Comparison of ENCODE assay signal across 16 cellular contexts in the genomic region with DNA sequence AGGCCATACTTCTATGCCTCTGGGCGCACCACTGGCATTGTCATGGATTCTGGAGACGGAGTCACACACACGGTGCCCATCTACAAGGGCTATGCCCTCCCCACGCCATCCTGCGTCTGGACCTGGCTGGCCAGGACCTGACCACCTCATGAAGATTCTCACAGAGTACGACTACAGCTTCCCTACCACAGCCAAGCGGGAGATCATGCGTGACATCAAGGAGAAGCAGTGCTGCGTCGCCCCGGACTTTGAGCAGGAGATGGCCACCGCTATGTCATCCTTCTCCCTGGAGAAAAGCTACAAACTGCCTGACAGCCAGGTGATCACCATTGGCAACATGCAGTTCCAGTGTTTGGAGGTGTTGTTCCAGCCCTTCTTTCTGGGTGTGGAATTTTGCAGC. TPM values are rescaled to one million over a fixed set of nuclear protein-coding genes. Genes with fewer than 3 reads are reported as not detected.
A peak's percentile ranks its signal among the peaks of the same experiment; 100 is the strongest.
DNase-seq lines count a peak whose midpoint lies in the region; ATAC-seq and TF ChIP-seq lines count a peak whose summit lies in the region.
"Had no signal": no experiment of that assay in that cellular context is flagged by ENCODE, and none has a peak within 500 bp of the region (broad histone marks: within the 10 kb centered on the region; RNA-seq: fewer than 3 reads in every experiment).

No MANE protein-coding gene starts in this region.

- CTCF ChIA-PET in IMR-90 (lab: Yijun Ruan, JAX) = no interaction called here
- CTCF ChIA-PET in activated naive CD4-positive, alpha-beta T cell treated with anti-CD3 and anti-CD28 coated beads, Interleukin-2, amount 10 ng/mL, durations not matched to agents 7 days and 5 days (lab: Charles Lee) = no interaction called here

- peak overlapping the region; percentile 19 for H3K27ac Mint-ChIP-seq in activated T-helper 1 cell treated with anti-CD3 and anti-CD28 coated beads, Interleukin-12 subunit alpha, Interleukin-12 subunit beta, Interleukin-2, Interleukin-4 antibody, amounts not matched to agents 30 ng/mL and 10 ng/mL and 1 ng/mL, durations not matched to agents 14 hours and 24 hours and 36 hours
- peak overlapping the region; percentile 89 for H3K27ac Mint-ChIP-seq in neural crest cell (ENCODE audit: unreplicated experiment)
- no peak overlapping the region for H3K27ac Mint-ChIP-seq in activated naive CD4-positive, alpha-beta T cell treated with anti-CD3 and anti-CD28 coated beads, Interleukin-2, amount 10 ng/mL, durations not matched to agents 7 days and 5 days
- H3K27ac Mint-ChIP-seq: B cell; CD8-positive, alpha-beta T cell had no signal

- peaks cover 3 to 16% of the 10 kb centered on the region in 2 experiments; a peak in 3 of 4 replicates for H3K79me1 ChIP-seq in IMR-90 (ENCODE audit: low read depth in 1 of 2, low read length in 2 of 2)

- no peaks in the 10 kb centered on the region for H3K9me3 ChIP-seq in IMR-90 (ENCODE audit: control insufficient read depth, insufficient read depth, low read length)

- no peaks in the 10 kb centered on the region for H3K4me1 Mint-ChIP-seq in activated T-helper 1 cell treated with anti-CD3 and anti-CD28 coated beads, Interleukin-12 subunit alpha, Interleukin-12 subunit beta, Interleukin-2, Interleukin-4 antibody, amounts not matched to agents 30 ng/mL and 10 ng/mL and 1 ng/mL, durations not matched to agents 14 hours and 24 hours and 36 hours (ENCODE audit: low read depth)
- no peaks in the 10 kb centered on the region for H3K4me1 Mint-ChIP-seq in neural crest cell
- no peaks in the 10 kb centered on the region for H3K4me1 Mint-ChIP-seq in activated naive CD4-positive, alpha-beta T cell treated with anti-CD3 and anti-CD28 coated beads, Interleukin-2, amount 10 ng/mL, durations not matched to agents 7 days and 5 days
- H3K4me1 Mint-ChIP-seq: H9 had no signal

- TF ChIP-seq CTCF in IMR-90 (conservative IDR thresholded peaks at IDR 0.05; ENCODE audit: low read depth, low read length) (no peak), neural crest cell (conservative IDR thresholded peaks at IDR 0.05) (no peak)

- H3K9me3 Mint-ChIP-seq in activated T-helper 1 cell treated with anti-CD3 and anti-CD28 coated beads, Interleukin-12 subunit alpha, Interleukin-12 subunit beta, Interleukin-2, Interleukin-4 antibody, amounts not matched to agents 30 ng/mL and 10 ng/mL and 1 ng/mL, durations not matched to agents 14 hours and 24 hours and 36 hours = no peaks in the 10 kb centered on the region
- no peaks in the 10 kb centered on the region for H3K9me3 Mint-ChIP-seq in neural crest cell
- no peaks in the 10 kb centered on the region for H3K9me3 Mint-ChIP-seq in activated naive CD4-positive, alpha-beta T cell treated with anti-CD3 and anti-CD28 coated beads, Interleukin-2, amount 10 ng/mL, durations not matched to agents 7 days and 5 days
- H3K9me3 Mint-ChIP-seq: H9 had no signal

- no peak overlapping the region for H3K14ac ChIP-seq in IMR-90 (replicated peaks; ENCODE audit: low read depth, low read length)

- no peaks in the 10 kb centered on the region for H3K27me3 Mint-ChIP-seq in activated T-helper 1 cell treated with anti-CD3 and anti-CD28 coated beads, Interleukin-12 subunit alpha, Interleukin-12 subunit beta, Interleukin-2, Interleukin-4 antibody, amounts not matched to agents 30 ng/mL and 10 ng/mL and 1 ng/mL, durations not matched to agents 14 hours and 24 hours and 36 hours (ENCODE audit: insufficient read depth)
- H3K27me3 Mint-ChIP-seq in neural crest cell (ENCODE audit: low read depth) = no peaks in the 10 kb centered on the region
- no peaks in the 10 kb centered on the region for H3K27me3 Mint-ChIP-seq in activated naive CD4-positive, alpha-beta T cell treated with anti-CD3 and anti-CD28 coated beads, Interleukin-2, amount 10 ng/mL, durations not matched to agents 7 days and 5 days
- H3K27me3 Mint-ChIP-seq: B cell had no signal

- peak overlapping the region; percentile 61 for H2AK9ac ChIP-seq in IMR-90 (replicated peaks; ENCODE audit: low read depth, low read length, poor library complexity)

- POLR2A ChIA-PET in IMR-90 (lab: Charles Lee; ENCODE audit: unreplicated experiment) = no interaction called here

- no peak overlapping the region for H3K4me3 Mint-ChIP-seq in activated T-helper 1 cell treated with anti-CD3 and anti-CD28 coated beads, Interleukin-12 subunit alpha, Interleukin-12 subunit beta, Interleukin-2, Interleukin-4 antibody, amounts not matched to agents 30 ng/mL and 10 ng/mL and 1 ng/mL, durations not matched to agents 14 hours and 24 hours and 36 hours
- no peak overlapping the region for H3K4me3 Mint-ChIP-seq in neural crest cell
- H3K4me3 Mint-ChIP-seq in activated naive CD4-positive, alpha-beta T cell treated with anti-CD3 and anti-CD28 coated beads, Interleukin-2, amount 10 ng/mL, durations not matched to agents 7 days and 5 days = no peak overlapping the region
- H3K4me3 Mint-ChIP-seq: B cell; CD8-positive, alpha-beta T cell; H9 had no signal

- BruUV-seq in IMR-90 (replicated peaks; lab: Mats Ljungman, UMichigan) = no TSS peak

- no peak overlapping the region for H3K18ac ChIP-seq in IMR-90 (ENCODE audit: low read depth, low read length)

- dilution Hi-C loops in IMR-90 (cut with HindIII; ENCODE audit: low sequenced_read_pairs, unreplicated experiment) = no loop called here

- H2AK5ac ChIP-seq in IMR-90 (ENCODE audit: low read depth, low read length) = no peak overlapping the region

- no peak overlapping the region for H3K9ac ChIP-seq in IMR-90 (ENCODE audit: low read depth, low read length)
- H3K9ac ChIP-seq: BLaER1 treated with 17β-estradiol and CSF1 and Interleukin-3, amounts not matched to agents 10 nM and 100 nM had no signal

- H2BK15ac ChIP-seq in IMR-90 (ENCODE audit: low read depth, low read length) = no peak overlapping the region

- no peak overlapping the region for H2BK120ac ChIP-seq in IMR-90 (ENCODE audit: low read depth, low read length)

- intact Hi-C loops in Right ventricle myocardium inferior (cut with DNase I) = no loop called here
- intact Hi-C loops in Right ventricle myocardium superior (cut with DNase I) = no loop called here
- intact Hi-C loops in IMR-90 (cut with micrococcal nuclease) = no loop called here
- intact Hi-C loops in activated T-helper 1 cell treated with anti-CD3 and anti-CD28 coated beads, Interleukin-12 subunit alpha, Interleukin-12 subunit beta, Interleukin-2, Interleukin-4 antibody, amounts not matched to agents 30 ng/mL and 10 ng/mL and 1 ng/mL, durations not matched to agents 14 hours and 24 hours and 36 hours (cut with micrococcal nuclease) = no loop called here

- no peaks in the 10 kb centered on the region for H3K27me3 ChIP-seq in IMR-90 (ENCODE audit: control insufficient read depth, insufficient read depth, low read length)
- H3K27me3 ChIP-seq: BLaER1 treated with 17β-estradiol and CSF1 and Interleukin-3, amounts not matched to agents 10 nM and 100 nM had no signal

- H2BK20ac ChIP-seq in IMR-90 (ENCODE audit: low read depth, low read length) = no peak overlapping the region

- H2BK5ac ChIP-seq in IMR-90 (ENCODE audit: low read depth, low read length, poor library complexity, severe bottlenecking) = no peak overlapping the region

- H3K4ac ChIP-seq in IMR-90 (ENCODE audit: low read depth, low read length) = no peak overlapping the region

- peak overlapping the region; percentile 33 for H2AFZ ChIP-seq in IMR-90 (replicated peaks; ENCODE audit: low read length, poor library complexity)

- H3K4me3 ChIP-seq in IMR-90 (ENCODE audit: insufficient read depth, low read depth, low read length) = no peak overlapping the region
- H3K4me3 ChIP-seq: BLaER1 treated with 17β-estradiol and CSF1 and Interleukin-3, amounts not matched to agents 10 nM and 100 nM had no signal

- ATAC-seq in Right ventricle myocardium inferior (no peak), Right ventricle myocardium superior (ENCODE audit: poor library complexity) (no peak), IMR-90 (ENCODE audit: low read depth) (no peak), HG03457 (IDR thresholded peaks at IDR 0.05; ENCODE audit: unreplicated experiment) (no peak)
- ATAC-seq: CD8-positive, alpha-beta T cell had no signal

- peak; percentile 69 for DNase-seq in Right ventricle myocardium inferior (ENCODE audit: missing footprints)
- DNase-seq in Right ventricle myocardium superior = no peak
- no peak for DNase-seq in IMR-90
- no peak for DNase-seq in activated T-helper 1 cell treated with anti-CD3 and anti-CD28 coated beads, Interleukin-12 subunit alpha, Interleukin-12 subunit beta, Interleukin-2, Interleukin-4 antibody, amounts not matched to agents 30 ng/mL and 10 ng/mL and 1 ng/mL, durations not matched to agents 14 hours and 24 hours and 36 hours (ENCODE audit: low spot score)
- no peak for DNase-seq in neural crest cell (ENCODE audit: low read depth, low spot score)
- no peak for DNase-seq in activated naive CD4-positive, alpha-beta T cell treated with anti-CD3 and anti-CD28 coated beads, Interleukin-2, amount 10 ng/mL, durations not matched to agents 7 days and 5 days
- DNase-seq: Calu3; CD8-positive, alpha-beta T cell; DMS79 treated with DMSO at 0.1 percent for 48 hours; GF-D8; H9 had no signal

- in situ Hi-C loops in IMR-90 (cut with MboI; ENCODE audit: low sequenced_read_pairs) = no loop called here

- H4K8ac ChIP-seq in IMR-90 (ENCODE audit: low read depth in 2 of 2, low read length in 2 of 2) = no peak overlapping the region

- peaks cover 36% of the 10 kb centered on the region for H3K36me3 Mint-ChIP-seq in activated T-helper 1 cell treated with anti-CD3 and anti-CD28 coated beads, Interleukin-12 subunit alpha, Interleukin-12 subunit beta, Interleukin-2, Interleukin-4 antibody, amounts not matched to agents 30 ng/mL and 10 ng/mL and 1 ng/mL, durations not matched to agents 14 hours and 24 hours and 36 hours (ENCODE audit: low read depth)
- peaks cover 15% of the 10 kb centered on the region for H3K36me3 Mint-ChIP-seq in neural crest cell (ENCODE audit: low read depth)
- H3K36me3 Mint-ChIP-seq in activated naive CD4-positive, alpha-beta T cell treated with anti-CD3 and anti-CD28 coated beads, Interleukin-2, amount 10 ng/mL, durations not matched to agents 7 days and 5 days = peaks cover 32% of the 10 kb centered on the region

- H3K27ac ChIP-seq in IMR-90 (ENCODE audit: insufficient read depth, low read length) = no peak overlapping the region
- H3K27ac ChIP-seq: BLaER1 treated with 17β-estradiol and CSF1 and Interleukin-3, amounts not matched to agents 10 nM and 100 nM had no signal

- peaks cover 16% of the 10 kb centered on the region for H3K9me1 ChIP-seq in IMR-90 (ENCODE audit: insufficient read depth, low read length)

- 86% methylated on average over 3 of the region's 12 CpGs; no CpG with 5 or more reads in 1 of the 2 experiments for WGBS in IMR-90 (ENCODE audit: extremely low coverage in 2 of 2, insufficient read length in 1 of 2), 2 experiments

- no peak overlapping the region for H3K4me2 ChIP-seq in IMR-90 (ENCODE audit: low read depth, low read length)

- no peaks in the 10 kb centered on the region for H3K4me1 ChIP-seq in IMR-90 (ENCODE audit: control insufficient read depth, insufficient read depth, low read length)

- no peak for TF ChIP-seq RAD21 in IMR-90 (IDR thresholded peaks at IDR 0.05; ENCODE audit: low read length)

- peaks cover 49% of the 10 kb centered on the region for H3K36me3 ChIP-seq in IMR-90 (ENCODE audit: control insufficient read depth, insufficient read depth, low read length)

- no peak overlapping the region for H3K56ac ChIP-seq in IMR-90 (ENCODE audit: extremely low read depth, insufficient read depth, low read length)

- H3K23ac ChIP-seq in IMR-90 (ENCODE audit: low read depth, low read length) = no peak overlapping the region

- H4K20me1 ChIP-seq in IMR-90 (ENCODE audit: insufficient read depth, low read length) = peaks cover 8% of the 10 kb centered on the region; the same call in 1 of the 2 replicates

- no peak overlapping the region for H4K5ac ChIP-seq in IMR-90 (ENCODE audit: low read depth, low read length)

- TF ChIP-seq POLR2A in IMR-90 (IDR thresholded peaks at IDR 0.05; ENCODE audit: low read depth, low read length) = no peak

- H4K91ac ChIP-seq in IMR-90 (ENCODE audit: insufficient read depth, low read depth, low read length) = no peak overlapping the region

RNA-seq across cellular contexts. Expression of a gene that starts 23.8 kb away (rescaled TPM):
- total RNA-seq in Right ventricle myocardium inferior (2.9 TPM), Right ventricle myocardium superior (5.2 TPM), IMR-90 (2012; rRNA removed) (not detected in 2 replicates), neural crest cell (2.7 and 3.3 TPM in 2 replicates)
- 0.03 TPM in 1 of 2 replicates, not detected in the other for polyA plus RNA-seq in IMR-90 (2012; rRNA removed)
- not detected in 2 replicates for polyA plus RNA-seq in IMR-90 (2012; cell fraction: cytosol; rRNA removed)
- 0.32 and 0.50 TPM in 2 replicates for polyA plus RNA-seq in IMR-90 (2012; cell fraction: nucleus; rRNA removed; ENCODE audit: low replicate concordance)
- 0.36 and 0.61 TPM in 2 replicates for total RNA-seq in activated T-helper 1 cell treated with anti-CD3 and anti-CD28 coated beads, Interleukin-12 subunit alpha, Interleukin-12 subunit beta, Interleukin-2, Interleukin-4 antibody, amounts not matched to agents 30 ng/mL and 10 ng/mL and 1 ng/mL, durations not matched to agents 14 hours and 24 hours and 36 hours
- total RNA-seq: CD8-positive, alpha-beta T cell had no signal

RNA-seq across cellular contexts. Expression of a gene that starts 42.3 kb away (rescaled TPM):
- total RNA-seq in Right ventricle myocardium inferior (0.14 TPM), Right ventricle myocardium superior (0.35 TPM), IMR-90 (2012; rRNA removed) (not detected in 2 replicates), neural crest cell (0.18 and 0.23 TPM in 2 replicates)
- not detected in 2 replicates for polyA plus RNA-seq in IMR-90 (2012; rRNA removed)
- polyA plus RNA-seq in IMR-90 (2012; cell fraction: cytosol; rRNA removed) = not detected in 2 replicates
- not detected in 2 replicates for polyA plus RNA-seq in IMR-90 (2012; cell fraction: nucleus; rRNA removed; ENCODE audit: low replicate concordance)
- not detected in 2 replicates for total RNA-seq in activated T-helper 1 cell treated with anti-CD3 and anti-CD28 coated beads, Interleukin-12 subunit alpha, Interleukin-12 subunit beta, Interleukin-2, Interleukin-4 antibody, amounts not matched to agents 30 ng/mL and 10 ng/mL and 1 ng/mL, durations not matched to agents 14 hours and 24 hours and 36 hours
- total RNA-seq: A172; B cell; Calu3; CD8-positive, alpha-beta T cell; H1 had no signal

RNA-seq across cellular contexts. Expression of a gene that starts 42.6 kb away (rescaled TPM):
- total RNA-seq in Right ventricle myocardium inferior = 132 TPM
- total RNA-seq in Right ventricle myocardium superior = 121 TPM
- total RNA-seq in IMR-90 (2012; rRNA removed) = 93.6 and 120 TPM in 2 replicates
- polyA plus RNA-seq in IMR-90 (2012; rRNA removed) = 89.4 and 109 TPM in 2 replicates
- 70.0 and 1,836 TPM in 2 replicates for polyA plus RNA-seq in IMR-90 (2012; cell fraction: cytosol; rRNA removed)
- polyA plus RNA-seq in IMR-90 (2012; cell fraction: nucleus; rRNA removed; ENCODE audit: low replicate concordance) = 106 and 537 TPM in 2 replicates
- 185 and 189 TPM in 2 replicates for total RNA-seq in activated T-helper 1 cell treated with anti-CD3 and anti-CD28 coated beads, Interleukin-12 subunit alpha, Interleukin-12 subunit beta, Interleukin-2, Interleukin-4 antibody, amounts not matched to agents 30 ng/mL and 10 ng/mL and 1 ng/mL, durations not matched to agents 14 hours and 24 hours and 36 hours
- total RNA-seq in neural crest cell = 107 and 114 TPM in 2 replicates
